ENCODE assay signal across 10 cellular contexts in the genomic region with DNA sequence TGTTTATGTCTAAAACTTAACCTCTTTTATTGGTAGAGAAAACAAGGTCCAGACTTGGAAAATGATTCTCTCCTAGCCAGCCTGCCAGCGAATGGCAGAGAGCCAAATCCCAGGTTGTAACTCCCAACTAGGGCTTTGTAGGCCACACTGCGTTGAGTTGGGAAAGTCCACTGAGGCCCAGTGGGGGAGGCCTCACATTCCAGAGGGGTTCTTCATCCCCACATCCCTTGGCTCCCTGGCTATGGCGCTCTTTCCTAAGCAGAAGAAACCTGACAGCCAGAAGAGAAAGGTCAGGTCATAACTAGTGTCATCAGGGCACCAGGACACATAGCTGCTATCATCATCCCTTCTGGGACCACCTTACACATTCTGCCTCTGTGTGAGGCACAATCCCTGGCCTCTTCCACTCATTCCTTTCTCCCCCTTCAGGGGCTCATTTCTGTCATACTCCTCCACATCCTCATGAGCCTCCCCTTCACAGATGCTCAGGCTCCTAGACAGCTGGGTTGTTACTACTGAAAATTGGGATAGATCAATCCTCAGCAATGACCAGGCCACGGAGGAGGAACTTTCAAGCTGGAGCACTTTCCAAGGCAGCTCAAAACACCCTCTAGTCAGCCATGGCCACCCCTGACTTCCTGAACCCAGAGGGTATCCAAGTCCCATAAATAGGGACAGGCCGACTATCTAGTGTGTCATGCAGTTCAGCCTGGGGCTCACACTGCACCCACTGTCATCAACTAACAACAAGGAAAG. TPM values are rescaled to one million over a fixed set of nuclear protein-coding genes. Genes with fewer than 3 reads are reported as not detected.
A peak's percentile ranks its signal among the peaks of the same experiment; 100 is the strongest.
DNase-seq lines count a peak whose midpoint lies in the region; ATAC-seq and TF ChIP-seq lines count a peak whose summit lies in the region.
"Had no signal": no experiment of that assay in that cellular context is flagged by ENCODE, and none has a peak within 500 bp of the region (broad histone marks: within the 10 kb centered on the region; RNA-seq: fewer than 3 reads in every experiment).

No MANE protein-coding gene starts in this region.

- H3K4me1 ChIP-seq in breast epithelium = peaks cover 0 to 4% of the 10 kb centered on the region in 2 donors
- peaks cover 10 to 66% (median 61%) of the 10 kb centered on the region in 5 donors for H3K4me1 ChIP-seq in subcutaneous abdominal adipose tissue (ENCODE audit: control insufficient read depth in 5 of 5, insufficient read depth in 5 of 5, low read length in 5 of 5)

- H3K9me3 ChIP-seq in breast epithelium = no peaks in the 10 kb centered on the region
- H3K9me3 ChIP-seq in subcutaneous abdominal adipose tissue (ENCODE audit: control insufficient read depth in 5 of 5, low read length in 5 of 5) = no peaks in the 10 kb centered on the region

- H3K4me3 ChIP-seq in breast epithelium = no peak overlapping the region
- no peak overlapping the region for H3K4me3 ChIP-seq in kidney epithelial cell (ENCODE audit: low read depth, low read length)
- no peak overlapping the region for H3K4me3 ChIP-seq in subcutaneous abdominal adipose tissue (ENCODE audit: low read depth in 1 of 5, low read length in 5 of 5)

- intact Hi-C loops in breast epithelium (cut with DNase I; ENCODE audit: low total_unique reads) = no loop called here

- DNase-seq in HS-27A (ENCODE audit: low read depth) (peak; percentile 62), breast epithelium (ENCODE audit: low spot score in 2 of 2) (no peak), kidney epithelial cell (ENCODE audit: low read depth) (peak; percentile 29), NCI-H446 treated with DMSO at 0.1 percent for 48 hours (lab: John Stamatoyannopoulos, UW) (no peak), pons (ENCODE audit: low spot score) (no peak), globus pallidus (ENCODE audit: low spot score) (no peak)
- DNase-seq: activated CD4-positive, alpha-beta memory T cell treated with anti-CD3 and anti-CD28 coated beads, Interleukin-2, amount 10 ng/mL, durations not matched to agents 7 days and 5 days; caudate nucleus had no signal

- no peaks in the 10 kb centered on the region for H3K36me3 ChIP-seq in breast epithelium
- H3K36me3 ChIP-seq in kidney epithelial cell (ENCODE audit: control insufficient read depth, insufficient read depth, low read length) = no peaks in the 10 kb centered on the region
- H3K36me3 ChIP-seq in subcutaneous abdominal adipose tissue (ENCODE audit: control insufficient read depth in 5 of 5, insufficient read depth in 5 of 5, low read length in 5 of 5) = peaks cover 0 to 41% (median 30%) of the 10 kb centered on the region in 5 donors

- no peak for TF ChIP-seq POLR2A in breast epithelium (IDR thresholded peaks at IDR 0.05)

- H3K9ac ChIP-seq in subcutaneous abdominal adipose tissue (ENCODE audit: low read length in 5 of 5) = no peak overlapping the region

- ATAC-seq in GM18873 (IDR thresholded peaks at IDR 0.05; ENCODE audit: low FRiP score, unreplicated experiment) = no peak

- H3K27me3 ChIP-seq in breast epithelium (no peaks in the 10 kb centered on the region), kidney epithelial cell (ENCODE audit: control insufficient read depth, insufficient read depth, low read length) (no peaks in the 10 kb centered on the region), subcutaneous abdominal adipose tissue (ENCODE audit: control insufficient read depth in 5 of 5, insufficient read depth in 4 of 5, low read length in 5 of 5) (no peaks in the 10 kb centered on the region)

- H3K27ac ChIP-seq in breast epithelium (peak overlapping the region; percentile 72 to 86), subcutaneous abdominal adipose tissue (ENCODE audit: low read depth, low read length) (peak overlapping the region; percentile 86)

- no peak for TF ChIP-seq CTCF in breast epithelium (IDR thresholded peaks at IDR 0.05)
- no peak for TF ChIP-seq CTCF in kidney epithelial cell (IDR thresholded peaks at IDR 0.05; ENCODE audit: insufficient read depth, low read length, poor library complexity, severe bottlenecking)

RNA-seq across cellular contexts. Expression of a gene that starts 48.6 kb away (rescaled TPM):
- total RNA-seq in breast epithelium = under 1 TPM in 2 of 3 donors, not detected in 1; 0.32 to 0.66 TPM
- 0.41 TPM in 1 of 2 replicates, not detected in the other for total RNA-seq in kidney epithelial cell
- total RNA-seq: activated CD4-positive, alpha-beta memory T cell treated with anti-CD3 and anti-CD28 coated beads, Interleukin-2, amount 10 ng/mL, durations not matched to agents 7 days and 5 days had no signal

Comparison
In these comparisons a context has a peak if more than half of its experiments do, and no peak if none do; other contexts are left out.
1. DNase-seq: peak in HS-27A (single experiment) and kidney epithelial cell (single experiment); none in breast epithelium (0 of 2), NCI-H446 treated with DMSO at 0.1 percent for 48 hours (single experiment), pons (single experiment) and globus pallidus (single experiment).